In genomic region chr2:61478086-61478485, GRCh38 we compare ENCODE assay signal across 18 cellular contexts. TPM values are rescaled to one million over a fixed set of nuclear protein-coding genes. Genes with fewer than 3 reads are reported as not detected.
DNase-seq lines count a peak whose midpoint lies in the region; ATAC-seq and TF ChIP-seq lines count a peak whose summit lies in the region.
"Had no signal": no experiment of that assay in that cellular context is flagged by ENCODE, and none has a peak within 500 bp of the region (broad histone marks: within the 10 kb centered on the region; RNA-seq: fewer than 3 reads in every experiment).

No MANE protein-coding gene starts in this region.

- H3K9ac ChIP-seq in SU-DHL-6 (ENCODE audit: low read length): no peak overlapping the region
- H3K9ac ChIP-seq: KMS-11 had no signal

- H3K27ac Mint-ChIP-seq in Calu3 (ENCODE audit: unreplicated experiment): no peak overlapping the region

- H3K27me3 ChIP-seq in SU-DHL-6 (ENCODE audit: low read length): no peaks in the 10 kb centered on the region
- H3K27me3 ChIP-seq: MG63 had no signal

- peaks cover 85% of the 10 kb centered on the region for H3F3A ChIP-seq in SU-DHL-6 (ENCODE audit: insufficient read depth)

- no peaks in the 10 kb centered on the region for H3K4me1 Mint-ChIP-seq in Calu3 (ENCODE audit: low read depth, unreplicated experiment)

- peak overlapping the region; percentile 14; the same call in 1 of the 2 replicates for H3K27ac ChIP-seq in 22Rv1
- peak overlapping the region; percentile 14; the same call in 1 of the 2 replicates for H3K27ac ChIP-seq in SU-DHL-6 (ENCODE audit: low read depth, low read length)
- H3K27ac ChIP-seq: KMS-11 had no signal

- TF ChIP-seq CTCF in 22Rv1 (IDR thresholded peaks at IDR 0.05) (no peak), Calu3 (IDR thresholded peaks at IDR 0.05; ENCODE audit: unreplicated experiment) (no peak), SU-DHL-6 (IDR thresholded peaks at IDR 0.05; ENCODE audit: insufficient read depth, low read length, poor library complexity, severe bottlenecking) (no peak)

- no peak overlapping the region for H3K4me2 ChIP-seq in SU-DHL-6 (ENCODE audit: low read depth, low read length, poor library complexity, severe bottlenecking)
- H3K4me2 ChIP-seq: KMS-11 had no signal

- peaks cover 38% of the 10 kb centered on the region for H3K36me3 ChIP-seq in SU-DHL-6 (ENCODE audit: low read length)

- H3K4me3 ChIP-seq in SU-DHL-6 (ENCODE audit: insufficient read depth, low read length, poor library complexity, severe bottlenecking): no peak overlapping the region
- H3K4me3 ChIP-seq: HAP-1, MG63 had no signal

- H3K9me3 Mint-ChIP-seq in Calu3 (ENCODE audit: low read depth, unreplicated experiment): no peaks in the 10 kb centered on the region

- CTCF ChIA-PET in Calu3 (lab: Charles Lee): no interaction called here

- no peaks in the 10 kb centered on the region for H3K9me3 ChIP-seq in SU-DHL-6 (ENCODE audit: insufficient read depth, low read length)
- H3K9me3 ChIP-seq: HAP-1, MG63 had no signal

- H3K9me2 ChIP-seq in SU-DHL-6 (replicated peaks; ENCODE audit: insufficient read depth, low read length): no peaks in the 10 kb centered on the region

- H3K79me2 ChIP-seq in SU-DHL-6 (ENCODE audit: insufficient read depth, low read length): peaks cover 3% of the 10 kb centered on the region

- no peak overlapping the region for H2AFZ ChIP-seq in SU-DHL-6 (ENCODE audit: low read depth, low read length, severe bottlenecking)

- DNase-seq in Calu3: no peak
- peak; percentile 59 for DNase-seq in globus pallidus (ENCODE audit: low spot score)
- no peak for DNase-seq in UCSD-AML1 (lab: John Stamatoyannopoulos, UW; ENCODE audit: unreplicated experiment)
- DNase-seq in NCI-H146 treated with DMSO at 0.1 percent for 48 hours (lab: John Stamatoyannopoulos, UW; ENCODE audit: unreplicated experiment): no peak
- DNase-seq in NCI-H82 treated with DMSO at 0.1 percent for 48 hours (lab: John Stamatoyannopoulos, UW; ENCODE audit: unreplicated experiment): no peak
- DNase-seq: MG63, NCI-H1105, NCI-H1930, NCI-H2171, NCI-H446 treated with DMSO at 0.1 percent for 48 hours, NCI-H774, SIG-M5, SW 1271 had no signal

- peaks cover 4% of the 10 kb centered on the region; the same call in 1 of the 2 replicates for H4K20me1 ChIP-seq in SU-DHL-6 (ENCODE audit: low read depth, low read length)

- no peak overlapping the region for H3K4me3 Mint-ChIP-seq in Calu3 (ENCODE audit: low read depth, unreplicated experiment)

- ATAC-seq in GM19351 (IDR thresholded peaks at IDR 0.05; ENCODE audit: unreplicated experiment): no peak

- H3K27me3 Mint-ChIP-seq in Calu3 (ENCODE audit: unreplicated experiment): no peaks in the 10 kb centered on the region

- BruUV-seq in Calu3 (replicated peaks; lab: Mats Ljungman, UMichigan): TSS peak; percentile 45

- H3K36me3 Mint-ChIP-seq in Calu3 (ENCODE audit: insufficient read depth, unreplicated experiment): peaks cover 64% of the 10 kb centered on the region

- intact Hi-C loops in Calu3 (cut with micrococcal nuclease; ENCODE audit: unreplicated experiment): no loop called here

RNA-seq across cellular contexts. Expression of gene USP34, which starts 7.2 kb away (rescaled TPM):
- 89.4 and 94.7 TPM in 2 replicates for total RNA-seq in Calu3 (2022)
